In the genomic region with DNA sequence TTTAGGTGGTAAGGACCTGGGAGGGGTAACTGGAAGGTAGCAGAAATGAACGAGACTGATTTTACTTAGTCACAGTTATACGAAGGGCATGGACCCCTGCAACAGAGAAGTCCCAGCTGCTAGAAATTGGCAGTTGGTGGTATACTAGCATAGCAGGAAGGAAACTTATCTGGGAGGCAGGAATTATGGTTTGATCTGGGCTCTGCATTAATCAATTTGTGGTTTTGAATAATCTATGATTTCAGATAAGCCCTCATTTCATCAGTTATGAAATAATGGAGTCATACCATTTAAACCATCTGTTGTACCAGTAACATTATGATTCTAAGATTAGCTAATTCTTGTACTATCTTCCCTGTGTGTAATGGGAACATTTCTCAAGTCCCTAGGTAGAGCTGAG, we compare ENCODE assay signal across 1 cellular context.
TF ChIP-seq lines count a peak whose summit lies in the region.

No MANE protein-coding gene starts in this region.

TF ChIP-seq in SK-N-SH treated with all-trans-retinoic acid at 6 μM for 48 hours, 23 proteins besides CTCF, POLR2A, EP300 and RAD21 (continued from another document):
- TF ChIP-seq ESRRG (CRISPR knock-in tag; IDR thresholded peaks at IDR 0.05), result peak; percentile 71; the same call in 1 of the 2 replicates
- TF ChIP-seq, protein P1, sequence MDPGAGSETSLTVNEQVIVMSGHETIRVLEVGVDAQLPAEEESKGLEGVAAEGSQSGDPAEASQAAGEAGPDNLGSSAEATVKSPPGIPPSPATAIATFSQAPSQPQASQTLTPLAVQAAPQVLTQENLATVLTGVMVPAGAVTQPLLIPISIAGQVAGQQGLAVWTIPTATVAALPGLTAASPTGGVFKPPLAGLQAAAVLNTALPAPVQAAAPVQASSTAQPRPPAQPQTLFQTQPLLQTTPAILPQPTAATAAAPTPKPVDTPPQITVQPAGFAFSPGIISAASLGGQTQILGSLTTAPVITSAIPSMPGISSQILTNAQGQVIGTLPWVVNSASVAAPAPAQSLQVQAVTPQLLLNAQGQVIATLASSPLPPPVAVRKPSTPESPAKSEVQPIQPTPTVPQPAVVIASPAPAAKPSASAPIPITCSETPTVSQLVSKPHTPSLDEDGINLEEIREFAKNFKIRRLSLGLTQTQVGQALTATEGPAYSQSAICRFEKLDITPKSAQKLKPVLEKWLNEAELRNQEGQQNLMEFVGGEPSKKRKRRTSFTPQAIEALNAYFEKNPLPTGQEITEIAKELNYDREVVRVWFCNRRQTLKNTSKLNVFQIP (CRISPR knock-in tag; IDR thresholded peaks at IDR 0.05; ENCODE audit: borderline replicate concordance, low read depth), result no peak
- TF ChIP-seq PPARA (CRISPR knock-in tag; IDR thresholded peaks at IDR 0.05; ENCODE audit: borderline replicate concordance), result no peak
- TF ChIP-seq, protein P2, sequence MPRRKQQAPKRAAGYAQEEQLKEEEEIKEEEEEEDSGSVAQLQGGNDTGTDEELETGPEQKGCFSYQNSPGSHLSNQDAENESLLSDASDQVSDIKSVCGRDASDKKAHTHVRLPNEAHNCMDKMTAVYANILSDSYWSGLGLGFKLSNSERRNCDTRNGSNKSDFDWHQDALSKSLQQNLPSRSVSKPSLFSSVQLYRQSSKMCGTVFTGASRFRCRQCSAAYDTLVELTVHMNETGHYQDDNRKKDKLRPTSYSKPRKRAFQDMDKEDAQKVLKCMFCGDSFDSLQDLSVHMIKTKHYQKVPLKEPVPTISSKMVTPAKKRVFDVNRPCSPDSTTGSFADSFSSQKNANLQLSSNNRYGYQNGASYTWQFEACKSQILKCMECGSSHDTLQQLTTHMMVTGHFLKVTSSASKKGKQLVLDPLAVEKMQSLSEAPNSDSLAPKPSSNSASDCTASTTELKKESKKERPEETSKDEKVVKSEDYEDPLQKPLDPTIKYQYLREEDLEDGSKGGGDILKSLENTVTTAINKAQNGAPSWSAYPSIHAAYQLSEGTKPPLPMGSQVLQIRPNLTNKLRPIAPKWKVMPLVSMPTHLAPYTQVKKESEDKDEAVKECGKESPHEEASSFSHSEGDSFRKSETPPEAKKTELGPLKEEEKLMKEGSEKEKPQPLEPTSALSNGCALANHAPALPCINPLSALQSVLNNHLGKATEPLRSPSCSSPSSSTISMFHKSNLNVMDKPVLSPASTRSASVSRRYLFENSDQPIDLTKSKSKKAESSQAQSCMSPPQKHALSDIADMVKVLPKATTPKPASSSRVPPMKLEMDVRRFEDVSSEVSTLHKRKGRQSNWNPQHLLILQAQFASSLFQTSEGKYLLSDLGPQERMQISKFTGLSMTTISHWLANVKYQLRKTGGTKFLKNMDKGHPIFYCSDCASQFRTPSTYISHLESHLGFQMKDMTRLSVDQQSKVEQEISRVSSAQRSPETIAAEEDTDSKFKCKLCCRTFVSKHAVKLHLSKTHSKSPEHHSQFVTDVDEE (CRISPR knock-in tag; IDR thresholded peaks at IDR 0.05), result peak; percentile 96
- TF ChIP-seq TCF4 (CRISPR knock-in tag; IDR thresholded peaks at IDR 0.05; ENCODE audit: borderline replicate concordance), result peak; percentile 97
- TF ChIP-seq CSDC2 (CRISPR knock-in tag; IDR thresholded peaks at IDR 0.05), result 0 out of 2 replicates have a peak, but pooled peaks have one; percentile 57
- peak; percentile 82 for TF ChIP-seq ZFP3 (CRISPR knock-in tag; IDR thresholded peaks at IDR 0.05)
- no peak for TF ChIP-seq ZFP30 (CRISPR knock-in tag; IDR thresholded peaks at IDR 0.05)
- TF ChIP-seq ZC3H10 (CRISPR knock-in tag; IDR thresholded peaks at IDR 0.05), result no peak
- peak; percentile 96 for TF ChIP-seq ISL1 (CRISPR knock-in tag; IDR thresholded peaks at IDR 0.05)
- TF ChIP-seq, protein P3, sequence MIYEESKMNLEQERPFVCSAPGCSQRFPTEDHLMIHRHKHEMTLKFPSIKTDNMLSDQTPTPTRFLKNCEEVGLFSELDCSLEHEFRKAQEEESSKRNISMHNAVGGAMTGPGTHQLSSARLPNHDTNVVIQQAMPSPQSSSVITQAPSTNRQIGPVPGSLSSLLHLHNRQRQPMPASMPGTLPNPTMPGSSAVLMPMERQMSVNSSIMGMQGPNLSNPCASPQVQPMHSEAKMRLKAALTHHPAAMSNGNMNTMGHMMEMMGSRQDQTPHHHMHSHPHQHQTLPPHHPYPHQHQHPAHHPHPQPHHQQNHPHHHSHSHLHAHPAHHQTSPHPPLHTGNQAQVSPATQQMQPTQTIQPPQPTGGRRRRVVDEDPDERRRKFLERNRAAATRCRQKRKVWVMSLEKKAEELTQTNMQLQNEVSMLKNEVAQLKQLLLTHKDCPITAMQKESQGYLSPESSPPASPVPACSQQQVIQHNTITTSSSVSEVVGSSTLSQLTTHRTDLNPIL (CRISPR knock-in tag; IDR thresholded peaks at IDR 0.05; ENCODE audit: low read depth), result peak; percentile 73
- TF ChIP-seq RARB (CRISPR knock-in tag; IDR thresholded peaks at IDR 0.05), result no peak
- TF ChIP-seq TOX (CRISPR knock-in tag; IDR thresholded peaks at IDR 0.05; ENCODE audit: borderline replicate concordance), result no peak
- TF ChIP-seq GLIS3 (CRISPR knock-in tag; IDR thresholded peaks at IDR 0.05), result peak; percentile 96
- no peak; the same call in 1 of the 2 replicates for TF ChIP-seq ZNF565 (CRISPR knock-in tag; conservative IDR thresholded peaks at IDR 0.05; ENCODE audit: low read depth)
- no peak for TF ChIP-seq OSR1 (CRISPR knock-in tag; IDR thresholded peaks at IDR 0.05)
- TF ChIP-seq SNAI2 (CRISPR knock-in tag; IDR thresholded peaks at IDR 0.05), result peak; percentile 54; the same call in 1 of the 2 replicates
